In genomic region chr9:134641173-134641985, GRCh38 we compare ENCODE assay signal across 8 cellular contexts. TPM values are rescaled to one million over a fixed set of nuclear protein-coding genes. Genes with fewer than 3 reads are reported as not detected.
A peak's percentile ranks its signal among the peaks of the same experiment; 100 is the strongest.
DNase-seq lines count a peak whose midpoint lies in the region; ATAC-seq and TF ChIP-seq lines count a peak whose summit lies in the region.

Gene COL5A1 (plus strand): TSS chr9:134641803. CDS start chr9:134642188, 385 bp downstream.

- H3K4me3 Mint-ChIP-seq in activated CD4-positive, alpha-beta memory T cell treated with anti-CD3 and anti-CD28 coated beads for 36 hours: peak within 1 kb of the TSS; percentile 23

- no peaks in the 10 kb centered on the region for H3K36me3 Mint-ChIP-seq in activated CD4-positive, alpha-beta memory T cell treated with anti-CD3 and anti-CD28 coated beads for 36 hours

- POLR2A ChIA-PET in activated CD4-positive, alpha-beta memory T cell treated with anti-CD3 and anti-CD28 coated beads for 36 hours (lab: Charles Lee): no interaction called here

- CTCF ChIA-PET in activated CD4-positive, alpha-beta memory T cell treated with anti-CD3 and anti-CD28 coated beads for 36 hours (lab: Charles Lee): no interaction called here

- H3K4me3 ChIP-seq in AG10803 (ENCODE audit: low read length): peak within 1 kb of the TSS; percentile 97

- intact Hi-C loops in activated CD4-positive, alpha-beta memory T cell treated with anti-CD3 and anti-CD28 coated beads for 36 hours (cut with micrococcal nuclease): loop anchor here (10.0 kb wide), 1 partner anchor 197 kb away; no protein-coding TSS in a partner anchor

- peaks cover 2% of the 10 kb centered on the region for H3K4me1 Mint-ChIP-seq in activated CD4-positive, alpha-beta memory T cell treated with anti-CD3 and anti-CD28 coated beads for 36 hours (ENCODE audit: low read depth)

- H3K27ac Mint-ChIP-seq in activated CD4-positive, alpha-beta memory T cell treated with anti-CD3 and anti-CD28 coated beads for 36 hours: no peak within 1 kb of the TSS

- TF ChIP-seq CTCF in AG10803 (conservative IDR thresholded peaks at IDR 0.05; ENCODE audit: low read length): no peak; the same call in 1 of the 2 replicates

- peaks cover 23% of the 10 kb centered on the region for H3K27me3 Mint-ChIP-seq in activated CD4-positive, alpha-beta memory T cell treated with anti-CD3 and anti-CD28 coated beads for 36 hours

- no peaks in the 10 kb centered on the region for H3K9me3 Mint-ChIP-seq in activated CD4-positive, alpha-beta memory T cell treated with anti-CD3 and anti-CD28 coated beads for 36 hours

- no peak for ATAC-seq in GM21381 (IDR thresholded peaks at IDR 0.05; ENCODE audit: unreplicated experiment)

- peak; percentile 92 for DNase-seq in AG10803 (ENCODE audit: low read depth)
- peak; percentile 89 for DNase-seq in LHCN-M2 (ENCODE audit: low read depth)
- DNase-seq in activated CD4-positive, alpha-beta memory T cell treated with anti-CD3 and anti-CD28 coated beads for 36 hours: peak; percentile 39
- DNase-seq in epidermal melanocyte (ENCODE audit: insufficient read length, low spot score): peak; percentile 72
- peak; percentile 94 for DNase-seq in mesenteric fat pad (ENCODE audit: low spot score)
- DNase-seq in stimulated activated CD4-positive, alpha-beta T cell treated with anti-CD3 and anti-CD28 coated beads, TNF-alpha, amount 100 ng/mL, for 4 hours (ENCODE audit: low read depth in 3 of 3): peak; percentile 9 to 26 (median 18)
- DNase-seq in NK-92 treated with Interleukin-12 subunit alpha and Interleukin-12 subunit beta, amount 100 ng/mL, for 24 hours (lab: John Stamatoyannopoulos, UW): no peak

RNA-seq across cellular contexts. Expression of gene COL5A1, which starts in this region (rescaled TPM):
- total RNA-seq in LHCN-M2 (2014; rRNA removed) (36.4 and 56.0 TPM in 2 replicates), mesenteric fat pad (84.7 TPM)
- 140 TPM for polyA plus RNA-seq in LHCN-M2 (2012)
- under 1 TPM; 0.12 to 0.19 TPM for total RNA-seq in activated CD4-positive, alpha-beta memory T cell treated with anti-CD3 and anti-CD28 coated beads for 36 hours

Comparison
In these comparisons a context has a peak if more than half of its experiments do, and no peak if none do; other contexts are left out.
1. RNA of gene COL5A1 (total RNA-seq): 84.7 TPM in mesenteric fat pad (single experiment) and 36.4 to 56.0 TPM in LHCN-M2; 0.12 to 0.19 TPM in activated CD4-positive, alpha-beta memory T cell treated with anti-CD3 and anti-CD28 coated beads for 36 hours; every median in the first group is over 10 times any median in the second.
2. Peak in DNase-seq in activated CD4-positive, alpha-beta memory T cell treated with anti-CD3 and anti-CD28 coated beads for 36 hours; RNA of the gene not detected or under 1 TPM.